In genomic region chr10:46396441-46397279, GRCh38 we compare ENCODE assay signal across 12 cellular contexts. TPM values are rescaled to one million over a fixed set of nuclear protein-coding genes. Genes with fewer than 3 reads are reported as not detected.
DNase-seq lines count a peak whose midpoint lies in the region; TF ChIP-seq lines count a peak whose summit lies in the region.
"Not testable (repeated sequence)": the region's sequence is repeated elsewhere in the genome, so short reads cannot be mapped to it uniquely, and the experiment has no call there.
"Had no signal": no experiment of that assay in that cellular context is flagged by ENCODE, and none has a peak within 500 bp of the region (broad histone marks: within the 10 kb centered on the region; RNA-seq: fewer than 3 reads in every experiment).

No MANE protein-coding gene starts in this region.

- not testable (repeated sequence) for H4K20me1 ChIP-seq in fibroblast of lung (ENCODE audit: control insufficient read depth, extremely low read depth, insufficient read depth, low read length)

- H3K79me2 ChIP-seq in fibroblast of lung (ENCODE audit: control insufficient read depth, insufficient read depth, low read length), result not testable (repeated sequence)

- not testable (repeated sequence) for H3K9ac ChIP-seq in NT2/D1 (ENCODE audit: insufficient read length, low read depth); fibroblast of lung (ENCODE audit: insufficient read depth, low read length)

- H3K36me3 ChIP-seq in HEK293 (ENCODE audit: control insufficient read depth in 2 of 2, insufficient read depth in 1 of 2, low read length in 2 of 2); NT2/D1 (ENCODE audit: insufficient read depth, insufficient read length, low read length); fibroblast of lung (ENCODE audit: control insufficient read depth, insufficient read depth, low read length): not testable (repeated sequence)

- TF ChIP-seq CTCF in HEK293 (tag by site-specific recombination; IDR thresholded peaks at IDR 0.05); fibroblast of lung (conservative IDR thresholded peaks at IDR 0.05 in 1 of 2, IDR thresholded peaks at IDR 0.05 in 1 of 2; ENCODE audit: low read depth in 1 of 2, low read length in 2 of 2): not testable (repeated sequence)

- CTCF ChIA-PET in HEK293 (lab: Yijun Ruan, JAX), result not testable (repeated sequence)

- DNase-seq in Daoy (ENCODE audit: low read depth), result peak; percentile 76
- DNase-seq in NT2/D1 (ENCODE audit: low read depth, low spot score), result peak; percentile 36
- DNase-seq in astrocyte of the hippocampus (ENCODE audit: low read depth, low spot score), result peak; percentile 54
- DNase-seq in fibroblast of lung (ENCODE audit: low read depth in 2 of 2), result peak; percentile 1 to 79
- peak; percentile 70 for DNase-seq in iris pigment epithelial cell (ENCODE audit: low read depth)
- peak; percentile 27 for DNase-seq in non-pigmented ciliary epithelial cell (ENCODE audit: low read depth)

- not testable (repeated sequence) for H2AFZ ChIP-seq in fibroblast of lung (ENCODE audit: low read length)

- not testable (repeated sequence) for H3K4me3 ChIP-seq in HEK293 (ENCODE audit: low read depth, low read length); NT2/D1 (ENCODE audit: insufficient read length, low read depth); fibroblast of lung (replicated peaks in 1 of 4; ENCODE audit: control extremely low read depth in 1 of 4, insufficient read depth in 1 of 4, low read depth in 3 of 4, low read length in 4 of 4)

- H3K27ac ChIP-seq in HEK293 (ENCODE audit: extremely low read depth, low read depth, low read length), result not testable (repeated sequence)
- peak overlapping the region; percentile 32 for H3K27ac ChIP-seq in fibroblast of lung (ENCODE audit: insufficient read depth, low read length)

- POLR2A ChIA-PET in HEK293 (lab: Yijun Ruan, JAX), result not testable (repeated sequence)

- peak overlapping the region; percentile 13 for H3K4me2 ChIP-seq in fibroblast of lung (ENCODE audit: extremely low read depth, insufficient read depth, low read length)

- not testable (repeated sequence) for H3K4me1 ChIP-seq in HEK293 (ENCODE audit: control insufficient read depth, insufficient read depth, low read length); NT2/D1 (ENCODE audit: insufficient read depth, insufficient read length); fibroblast of lung (ENCODE audit: control insufficient read depth, extremely low read depth, insufficient read depth, low read length)

- H3K9me3 ChIP-seq in HEK293 (ENCODE audit: control insufficient read depth, insufficient read depth, low read depth, low read length); NT2/D1 (ENCODE audit: insufficient read depth, low read length); fibroblast of lung (ENCODE audit: control insufficient read depth, insufficient read depth, low read depth, low read length): not testable (repeated sequence)

- H3K27me3 ChIP-seq in NT2/D1 (ENCODE audit: insufficient read depth, insufficient read length); fibroblast of lung (ENCODE audit: control insufficient read depth, insufficient read depth, low read length): not testable (repeated sequence)

TF ChIP-seq in HEK293, 187 proteins besides CTCF, POLR2A, EP300 and RAD21:
- TF ChIP-seq, protein P1, sequence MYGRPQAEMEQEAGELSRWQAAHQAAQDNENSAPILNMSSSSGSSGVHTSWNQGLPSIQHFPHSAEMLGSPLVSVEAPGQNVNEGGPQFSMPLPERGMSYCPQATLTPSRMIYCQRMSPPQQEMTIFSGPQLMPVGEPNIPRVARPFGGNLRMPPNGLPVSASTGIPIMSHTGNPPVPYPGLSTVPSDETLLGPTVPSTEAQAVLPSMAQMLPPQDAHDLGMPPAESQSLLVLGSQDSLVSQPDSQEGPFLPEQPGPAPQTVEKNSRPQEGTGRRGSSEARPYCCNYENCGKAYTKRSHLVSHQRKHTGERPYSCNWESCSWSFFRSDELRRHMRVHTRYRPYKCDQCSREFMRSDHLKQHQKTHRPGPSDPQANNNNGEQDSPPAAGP (tag by site-specific recombination; IDR thresholded peaks at IDR 0.05), result 0 out of 2 replicates have a peak, but pooled peaks have one; percentile 22
- peak; percentile 53 for TF ChIP-seq ZIC2 (tag by site-specific recombination; IDR thresholded peaks at IDR 0.05)
- peak; percentile 39; the same call in 1 of the 2 replicates for TF ChIP-seq GLIS1 (tag by site-specific recombination; IDR thresholded peaks at IDR 0.05)

RNA-seq across cellular contexts. Expression of gene ANXA8L1, which starts 21.1 kb away (rescaled TPM):
- 26.7 and 38.1 TPM in 2 replicates for total RNA-seq in Daoy (2014; rRNA removed; shearing (Covaris generic))
- not detected in 2 replicates for total RNA-seq in fibroblast of lung
- polyA plus RNA-seq in fibroblast of lung, result 0.05 and 0.08 TPM in 2 replicates
- not detected in 2 replicates for polyA plus RNA-seq in fibroblast of lung (2012)
- polyA minus RNA-seq in fibroblast of lung (ENCODE audit: low replicate concordance), result 0.22 TPM in 1 of 2 replicates, not detected in the other
- total RNA-seq: activated naive CD4-positive, alpha-beta T cell treated with anti-CD3 and anti-CD28 coated beads for 36 hours; cardiac septum; CD4-positive, CD25-positive, alpha-beta regulatory T cell; kidney; pulmonary artery endothelial cell had no signal
- polyA plus RNA-seq: CD4-positive, CD25-positive, alpha-beta regulatory T cell had no signal

Comparison
In these comparisons a context has a peak if more than half of its experiments do, and no peak if none do; other contexts are left out.
1. RNA of gene ANXA8L1, which starts 21.1 kb away (total RNA-seq): 26.7 to 38.1 TPM in Daoy; not detected in fibroblast of lung; every median in the first group is over 10 times any median in the second.
2. Peak in every context shown above with its lines, with median percentiles within 50 percentile points of each other: DNase-seq.